In the genomic region with DNA sequence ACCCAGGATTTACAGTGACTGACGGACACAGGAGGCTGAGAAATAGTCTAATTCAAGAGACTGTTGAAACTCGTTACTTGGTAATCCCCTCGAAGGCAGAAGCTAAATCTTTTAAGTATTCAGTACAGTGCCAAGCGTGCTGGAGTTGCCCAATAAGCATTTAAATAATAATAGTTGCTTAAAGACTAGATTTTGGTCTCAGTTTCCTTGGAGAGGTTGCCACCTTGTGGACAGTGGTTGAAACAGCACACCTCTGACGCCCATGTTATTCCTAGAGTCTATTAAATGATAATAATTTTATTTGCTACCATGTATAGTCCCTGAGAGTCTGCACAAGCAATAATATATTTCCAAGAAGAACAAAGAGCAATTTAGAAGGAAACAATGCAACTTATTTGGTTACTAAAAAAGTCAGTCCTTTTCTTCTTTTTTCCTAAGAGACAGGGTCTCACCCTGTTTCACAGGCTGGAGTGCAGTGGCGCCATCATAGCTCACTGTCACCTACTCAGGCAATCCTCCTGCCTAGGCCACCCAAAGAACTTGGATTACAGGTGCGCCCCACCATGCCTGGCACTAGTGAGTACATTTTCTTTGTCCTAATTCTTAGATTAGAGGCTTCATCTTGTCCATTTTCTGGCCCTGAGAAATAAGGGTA, we compare ENCODE assay signal across 8 cellular contexts.
DNase-seq lines count a peak whose midpoint lies in the region; ATAC-seq lines count a peak whose summit lies in the region.

No MANE protein-coding gene starts in this region.

- H3K4me1 Mint-ChIP-seq in naive thymus-derived CD8-positive, alpha-beta T cell: peaks cover 0 to 1% (median 0%) of the 10 kb centered on the region in 4 donors

- POLR2A ChIA-PET in naive thymus-derived CD8-positive, alpha-beta T cell (lab: Charles Lee): no interaction called here

- H3K27me3 Mint-ChIP-seq in naive thymus-derived CD8-positive, alpha-beta T cell: peaks cover 12 to 52% (median 24%) of the 10 kb centered on the region in 5 donors

- DNase-seq in DMS 273 (lab: John Stamatoyannopoulos, UW; ENCODE audit: unreplicated experiment) (peak; percentile 82), DMS 273 treated with DMSO at 0.1 percent for 48 hours (lab: John Stamatoyannopoulos, UW) (no peak), NCI-H510A treated with DMSO at 0.1 percent for 48 hours (lab: John Stamatoyannopoulos, UW) (peak; percentile 65), ureter (ENCODE audit: low spot score) (peak; percentile 55)
- peak; percentile 3 to 26 for DNase-seq in activated CD4-positive, alpha-beta T cell treated with anti-CD3 and anti-CD28 coated beads, Interleukin-2, amount 50 U/mL, for 24 hours (ENCODE audit: low read depth in 1 of 2, low spot score in 1 of 2)
- DNase-seq in naive thymus-derived CD8-positive, alpha-beta T cell: peak in 8 of 10 donors; percentile 11 to 67 (median 34)

- H3K36me3 Mint-ChIP-seq in naive thymus-derived CD8-positive, alpha-beta T cell: no peaks in the 10 kb centered on the region

- peak; percentile 52 for ATAC-seq in HG02798 (IDR thresholded peaks at IDR 0.05; ENCODE audit: poor library complexity, unreplicated experiment)
- ATAC-seq in esophagus mucosa: peak; percentile 80
- ATAC-seq in naive thymus-derived CD8-positive, alpha-beta T cell: peak in 1 of 2 donors; percentile 47

- H3K27ac Mint-ChIP-seq in naive thymus-derived CD8-positive, alpha-beta T cell: no peak overlapping the region

- H3K9me3 Mint-ChIP-seq in naive thymus-derived CD8-positive, alpha-beta T cell: no peaks in the 10 kb centered on the region

- H3K4me3 Mint-ChIP-seq in naive thymus-derived CD8-positive, alpha-beta T cell: no peak overlapping the region
